ENCODE assay signal across 8 cellular contexts in the genomic region with DNA sequence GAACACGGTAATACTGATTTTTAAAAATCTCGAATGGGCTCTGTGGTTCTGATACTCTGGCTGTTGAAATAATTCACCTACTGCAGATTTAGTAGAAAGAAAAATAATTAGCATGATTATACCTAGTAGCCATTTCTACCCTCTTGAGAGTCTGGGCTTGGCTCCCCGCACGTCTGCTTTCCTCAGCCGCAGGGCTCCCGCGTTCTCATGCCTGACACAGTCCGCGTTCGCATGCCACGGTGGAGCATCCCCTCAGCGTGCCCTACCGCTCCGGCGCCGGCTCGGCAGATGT. TPM values are rescaled to one million over a fixed set of nuclear protein-coding genes. Genes with fewer than 3 reads are reported as not detected.
A peak's percentile ranks its signal among the peaks of the same experiment; 100 is the strongest.
DNase-seq lines count a peak whose midpoint lies in the region; ATAC-seq and TF ChIP-seq lines count a peak whose summit lies in the region.

No MANE protein-coding gene starts in this region.

- peak overlapping the region; percentile 84 to 100 (median 95) for H3K27ac Mint-ChIP-seq in nephron

- DNase-seq in MG63 (no peak), dorsolateral prefrontal cortex (peak in 4 of 10 donors; percentile 62 to 73 (median 65)), cerebellar cortex (ENCODE audit: low spot score) (no peak), superior temporal gyrus (ENCODE audit: extremely low spot score) (no peak), HK-2 (ENCODE audit: unreplicated experiment) (no peak)

- intact Hi-C loops in dorsolateral prefrontal cortex (cut with DNase I) = loop anchor here (1.0 to 10.0 kb wide), 7 partner anchors 46 to 1181 kb away; partner anchors contain the start of genes MIER3 (in 2 of the 2), SETD9 (in 2 of the 2), IL6ST (in 1 of the 2) and MAP3K1 (in 1 of the 2)

- no peaks in the 10 kb centered on the region for H3K27me3 ChIP-seq in BLaER1 treated with 17β-estradiol and CSF1 and Interleukin-3, amounts not matched to agents 10 nM and 100 nM
- no peaks in the 10 kb centered on the region for H3K27me3 ChIP-seq in MG63
- H3K27me3 ChIP-seq in dorsolateral prefrontal cortex = no peaks in the 10 kb centered on the region

- H3K36me3 ChIP-seq in BLaER1 treated with 17β-estradiol and CSF1 and Interleukin-3, amounts not matched to agents 10 nM and 100 nM = peaks cover 0 to 22% (median 8%) of the 10 kb centered on the region in 11 experiments; a peak in 14 of 22 replicates
- H3K36me3 ChIP-seq in MG63 = peaks cover 24% of the 10 kb centered on the region

- no peaks in the 10 kb centered on the region for H3K9me3 ChIP-seq in BLaER1 treated with 17β-estradiol and CSF1 and Interleukin-3, amounts not matched to agents 10 nM and 100 nM (replicated peaks in 1 of 11)
- H3K9me3 ChIP-seq in MG63 = no peaks in the 10 kb centered on the region

- H3K4me3 Mint-ChIP-seq in nephron = peak overlapping the region; percentile 94 to 95 (median 94)

- H3K27me3 Mint-ChIP-seq in nephron (ENCODE audit: low read depth) = no peaks in the 10 kb centered on the region

- no peaks in the 10 kb centered on the region for H3K9me3 Mint-ChIP-seq in nephron

- no peak for ATAC-seq in GM19455 (IDR thresholded peaks at IDR 0.05; ENCODE audit: unreplicated experiment)

- H3K27ac ChIP-seq in BLaER1 treated with 17β-estradiol and CSF1 and Interleukin-3, amounts not matched to agents 10 nM and 100 nM = peak overlapping the region; percentile 91 to 100 (median 99)
- H3K27ac ChIP-seq in dorsolateral prefrontal cortex = peak overlapping the region; percentile 92 to 100 (median 100)

- peak overlapping the region; percentile 98 to 100 (median 100) for H3K9ac ChIP-seq in BLaER1 treated with 17β-estradiol and CSF1 and Interleukin-3, amounts not matched to agents 10 nM and 100 nM

- H4K20me1 ChIP-seq in BLaER1 treated with 17β-estradiol and CSF1 and Interleukin-3, amounts not matched to agents 10 nM and 100 nM = peaks cover 33 to 39% (median 36%) of the 10 kb centered on the region in 11 experiments

- TF ChIP-seq CTCF in dorsolateral prefrontal cortex (IDR thresholded peaks at IDR 0.05 in 54 of 56, conservative IDR thresholded peaks at IDR 0.05 in 2 of 56; ENCODE audit: low read depth in 1 of 56, partially characterized antibody in 56 of 56) (peak in 1 of 56 donors; percentile 15), nephron (IDR thresholded peaks at IDR 0.05; ENCODE audit: unreplicated experiment in 3 of 3) (no peak)

- peaks cover 9 to 22% (median 19%) of the 10 kb centered on the region in 10 experiments for H3K4me1 ChIP-seq in BLaER1 treated with 17β-estradiol and CSF1 and Interleukin-3, amounts not matched to agents 10 nM and 100 nM

- H3K36me3 Mint-ChIP-seq in nephron (ENCODE audit: low read depth) = peaks cover 18% of the 10 kb centered on the region

- H3K4me3 ChIP-seq in BLaER1 treated with 17β-estradiol and CSF1 and Interleukin-3, amounts not matched to agents 10 nM and 100 nM = peak overlapping the region; percentile 80 to 100 (median 92)
- H3K4me3 ChIP-seq in MG63 = peak overlapping the region; percentile 100
- peak overlapping the region; percentile 66 to 100 (median 92) for H3K4me3 ChIP-seq in dorsolateral prefrontal cortex

- peak overlapping the region; percentile 78 to 96 (median 92) for H3K4me2 ChIP-seq in BLaER1 treated with 17β-estradiol and CSF1 and Interleukin-3, amounts not matched to agents 10 nM and 100 nM

- peaks cover 33% of the 10 kb centered on the region for H3K4me1 Mint-ChIP-seq in nephron

RNA-seq across cellular contexts. Expression of gene GPBP1, which starts 0.9 kb away (rescaled TPM):
- total RNA-seq in MG63 (2014; rRNA removed; shearing (Covaris generic); ENCODE audit: low replicate concordance) = 37.4 and 55.2 TPM in 2 replicates
- total RNA-seq in dorsolateral prefrontal cortex = 100 to 1,000 TPM in 111 of 120 experiments, 10 to 100 TPM in 9; 86.6 to 165 (median 112) TPM
